Comparison of ENCODE assay signal across 8 cellular contexts in the genomic region with DNA sequence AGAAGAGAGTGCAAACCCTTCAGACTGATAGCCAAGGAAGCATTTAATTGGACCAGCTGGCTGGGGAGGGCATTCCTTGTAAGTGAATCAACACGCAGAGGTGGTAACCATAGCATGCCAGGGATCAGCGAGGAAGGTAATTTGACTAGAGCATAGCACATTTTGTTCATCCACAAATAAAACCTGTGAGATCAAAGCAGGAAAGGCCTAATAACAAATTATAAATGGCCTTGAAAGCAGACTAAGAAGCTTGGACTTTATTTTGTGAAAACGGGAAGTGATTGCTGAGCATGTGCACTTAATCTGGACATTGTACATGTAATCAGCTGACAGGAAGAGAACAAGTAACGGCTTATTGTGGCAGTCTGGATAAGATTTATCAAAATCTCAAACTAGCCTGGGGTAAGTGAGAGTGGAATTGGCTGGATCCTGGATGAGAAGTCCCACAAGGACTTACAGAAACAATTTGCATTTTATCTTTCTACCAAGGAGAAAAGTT. TPM values are rescaled to one million over a fixed set of nuclear protein-coding genes. Genes with fewer than 3 reads are reported as not detected.
DNase-seq lines count a peak whose midpoint lies in the region; ATAC-seq, FAIRE-seq and TF ChIP-seq lines count a peak whose summit lies in the region.

No MANE protein-coding gene starts in this region.

- H3K79me2 ChIP-seq in Loucy (ENCODE audit: insufficient read depth, low read length) = no peaks in the 10 kb centered on the region

- H4K20me1 ChIP-seq in Loucy (ENCODE audit: insufficient read depth, low read length, poor library complexity, severe bottlenecking) = no peaks in the 10 kb centered on the region

- H3K27ac ChIP-seq in adrenal gland = peak overlapping the region; percentile 5 to 81 (median 70)
- peak overlapping the region in 1 of 2 donors; percentile 9 for H3K27ac ChIP-seq in kidney (ENCODE audit: low read depth in 2 of 2, low read length in 2 of 2)
- H3K27ac ChIP-seq in tibial nerve = peak overlapping the region in 3 of 4 donors; percentile 23 to 60 (median 28)
- no peak overlapping the region for H3K27ac ChIP-seq in effector memory CD4-positive, alpha-beta T cell (ENCODE audit: insufficient read depth, low read length, poor library complexity, severe bottlenecking)

- H3K9me2 ChIP-seq in Loucy (replicated peaks; ENCODE audit: low read depth, low read length) = no peaks in the 10 kb centered on the region

- TF ChIP-seq EP300 in tibial nerve (IDR thresholded peaks at IDR 0.05) = peak in 1 of 2 donors; percentile 58

- H3K4me2 ChIP-seq in Loucy (ENCODE audit: low read depth, low read length, poor library complexity, severe bottlenecking) = no peak overlapping the region

- H3K9me3 ChIP-seq in Loucy (ENCODE audit: insufficient read depth, low read depth, low read length) = no peaks in the 10 kb centered on the region
- H3K9me3 ChIP-seq in adrenal gland (replicated peaks in 1 of 3) = no peaks in the 10 kb centered on the region
- H3K9me3 ChIP-seq in kidney (ENCODE audit: control insufficient read depth in 1 of 2, low read length in 2 of 2) = no peaks in the 10 kb centered on the region
- no peaks in the 10 kb centered on the region for H3K9me3 ChIP-seq in tibial nerve
- no peaks in the 10 kb centered on the region for H3K9me3 ChIP-seq in effector memory CD4-positive, alpha-beta T cell (ENCODE audit: control insufficient read depth, low read length)

- no peaks in the 10 kb centered on the region for H3F3A ChIP-seq in Loucy (ENCODE audit: low read depth)

- H3K27me3 ChIP-seq in Loucy (ENCODE audit: insufficient read depth, low read length, poor library complexity, severe bottlenecking) (no peaks in the 10 kb centered on the region), adrenal gland (no peaks in the 10 kb centered on the region), tibial nerve (no peaks in the 10 kb centered on the region)
- H3K27me3 ChIP-seq in effector memory CD4-positive, alpha-beta T cell (replicated peaks; ENCODE audit: control insufficient read depth, insufficient read depth, low read length, poor library complexity, severe bottlenecking) = no peaks in the 10 kb centered on the region

- no peak for FAIRE-seq in kidney (lab: Jason Lieb, UNC)

- H3K4me1 ChIP-seq in Loucy (ENCODE audit: insufficient read depth, low read length, poor library complexity, severe bottlenecking) (no peaks in the 10 kb centered on the region), adrenal gland (replicated peaks in 1 of 2) (peaks cover 23 to 48% of the 10 kb centered on the region in 2 donors), kidney (ENCODE audit: control insufficient read depth in 1 of 2, insufficient read depth in 1 of 2, low read depth in 1 of 2, low read length in 2 of 2) (no peaks in the 10 kb centered on the region), tibial nerve (peaks cover 0 to 15% (median 2%) of the 10 kb centered on the region in 4 donors)
- H3K4me1 ChIP-seq in effector memory CD4-positive, alpha-beta T cell (ENCODE audit: control insufficient read depth, insufficient read depth, low read length, poor library complexity, severe bottlenecking) = no peaks in the 10 kb centered on the region

- DNase-seq in DMS 273 (lab: John Stamatoyannopoulos, UW; ENCODE audit: unreplicated experiment) = peak; percentile 63
- DNase-seq in adrenal gland = peak; percentile 45 to 83 (median 70)
- DNase-seq in kidney = no peak
- DNase-seq in tibial nerve (ENCODE audit: low spot score in 2 of 2) = no peak
- DNase-seq in effector memory CD4-positive, alpha-beta T cell = no peak

- no peaks in the 10 kb centered on the region for H3K36me3 ChIP-seq in Loucy (ENCODE audit: insufficient read depth, low read length)
- H3K36me3 ChIP-seq in adrenal gland (replicated peaks in 1 of 2) = no peaks in the 10 kb centered on the region
- no peaks in the 10 kb centered on the region for H3K36me3 ChIP-seq in kidney (ENCODE audit: control insufficient read depth in 1 of 2, insufficient read depth in 2 of 2, low read length in 2 of 2)
- no peaks in the 10 kb centered on the region for H3K36me3 ChIP-seq in tibial nerve
- no peaks in the 10 kb centered on the region for H3K36me3 ChIP-seq in effector memory CD4-positive, alpha-beta T cell (ENCODE audit: control insufficient read depth, insufficient read depth, low read length)

- no peak overlapping the region for H3K4me3 ChIP-seq in Loucy (ENCODE audit: low read length, poor library complexity, severe bottlenecking)
- peak overlapping the region in 1 of 4 donors; percentile 38 for H3K4me3 ChIP-seq in adrenal gland
- H3K4me3 ChIP-seq in kidney (ENCODE audit: low read length in 2 of 2) = peak overlapping the region; percentile 46 to 48
- no peak overlapping the region for H3K4me3 ChIP-seq in tibial nerve
- no peak overlapping the region for H3K4me3 ChIP-seq in effector memory CD4-positive, alpha-beta T cell (ENCODE audit: insufficient read depth, low read depth, low read length, poor library complexity, severe bottlenecking)

- TF ChIP-seq POLR2A in adrenal gland (IDR thresholded peaks at IDR 0.05) = peak in 1 of 2 donors; percentile 27
- TF ChIP-seq POLR2A in tibial nerve (IDR thresholded peaks at IDR 0.05) = no peak

- H3K9ac ChIP-seq in Loucy (ENCODE audit: low read depth, low read length, poor library complexity, severe bottlenecking) = no peak overlapping the region
- H3K9ac ChIP-seq in kidney (ENCODE audit: low read length in 2 of 2) = no peak overlapping the region

- peak overlapping the region; percentile 82 for H2AFZ ChIP-seq in Loucy (ENCODE audit: low read length)

- intact Hi-C loops in adrenal gland (cut with DNase I) = no loop called here
- intact Hi-C loops in kidney (cut with DNase I) = no loop called here

- TF ChIP-seq CTCF in Loucy (conservative IDR thresholded peaks at IDR 0.05; ENCODE audit: low read length) (no peak), adrenal gland (IDR thresholded peaks at IDR 0.05) (no peak), kidney (IDR thresholded peaks at IDR 0.05; ENCODE audit: borderline replicate concordance, extremely low read depth, insufficient read depth) (no peak), tibial nerve (IDR thresholded peaks at IDR 0.05) (no peak)

- 18 to 28% (median 20%) methylated on average over 4 of the region's 4 CpGs for WGBS in adrenal gland, 4 donors
- 38 to 46% methylated on average over 4 of the region's 4 CpGs for WGBS in tibial nerve, 2 donors

- ATAC-seq in HG03565 (IDR thresholded peaks at IDR 0.05; ENCODE audit: unreplicated experiment) (no peak), HG02588 (IDR thresholded peaks at IDR 0.05; ENCODE audit: unreplicated experiment) (no peak)

RNA-seq across cellular contexts. Expression of a gene that starts 11.7 kb away (rescaled TPM):
- total RNA-seq in adrenal gland (100 to 1,000 TPM; 161 to 600 (median 271) TPM), kidney (69.5 TPM), tibial nerve (10 to 100 TPM; 60.8 to 94.2 (median 89.6) TPM)
- polyA plus RNA-seq in adrenal gland (100 to 1,000 TPM in 1 of 3 donors, 10 to 100 TPM in 2; 79.4 to 248 (median 96.8) TPM), kidney (ENCODE audit: insufficient read depth, low read depth, low replicate concordance) (28.8 TPM)

Comparison
In these comparisons a context has a peak if more than half of its experiments do, and no peak if none do; other contexts are left out.
1. DNase-seq: peak in DMS 273 (single experiment) and adrenal gland (7 of 7); none in kidney (single experiment), tibial nerve (0 of 2) and effector memory CD4-positive, alpha-beta T cell (0 of 3).
2. H3K4me3 ChIP-seq: peak in kidney (2 of 2); none in Loucy (single experiment), tibial nerve (0 of 4) and effector memory CD4-positive, alpha-beta T cell (single experiment).